20 cellular contexts compared by ENCODE assay signal in the genomic region with DNA sequence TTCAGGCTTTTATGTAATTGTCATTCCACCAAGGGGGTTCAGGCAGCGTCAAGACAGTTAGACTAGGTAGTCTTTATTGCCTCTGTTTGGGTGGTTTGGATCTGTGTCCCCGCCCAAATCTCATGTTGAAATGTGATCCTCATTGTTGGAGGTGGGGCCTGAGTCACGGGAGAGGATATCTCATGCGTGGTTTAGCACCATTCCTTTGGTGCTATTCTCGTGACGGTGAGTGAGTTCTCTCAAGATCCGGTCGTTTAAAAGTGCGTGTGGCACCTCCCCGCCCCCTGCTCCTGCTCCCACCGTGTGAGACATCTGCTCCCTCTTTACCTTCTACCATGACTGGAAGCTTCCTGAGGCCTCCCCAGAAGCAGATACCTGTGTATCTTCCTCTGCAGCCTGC. TPM values are rescaled to one million over a fixed set of nuclear protein-coding genes. Genes with fewer than 3 reads are reported as not detected.
"Had no signal": no experiment of that assay in that cellular context is flagged by ENCODE, and none has a peak within 500 bp of the region (broad histone marks: within the 10 kb centered on the region; RNA-seq: fewer than 3 reads in every experiment).

No MANE protein-coding gene starts in this region.

- DNase-seq: activated CD4-positive, alpha-beta T cell treated with anti-CD3 and anti-CD28 coated beads, Interleukin-2, amount 10 ng/mL, durations not matched to agents 7 days and 5 days; activated CD8-positive, alpha-beta memory T cell treated with anti-CD3 and anti-CD28 coated beads, Interleukin-2, amount 50 U/mL, for 48 hours; activated effector memory CD4-positive, alpha-beta T cell treated with anti-CD3 and anti-CD28 coated beads, Interleukin-2, amount 50 U/mL, for 16 hours; activated T-cell treated with anti-CD3 and anti-CD28 coated beads, Interleukin-2, amount 50 U/mL, for 48 hours; amniotic stem cell; head of caudate nucleus; left ventricle myocardium superior; mucosa of descending colon; naive thymus-derived CD4-positive, alpha-beta T cell; sigmoid colon; spleen; stimulated activated naive B cell treated with anti-CD40 and anti-IgM and Interleukin-4, amounts not matched to agents 10 μg/mL and 1 μg/mL and 100 μg/mL, for 72 hours; T-helper 1 cell; upper lobe of right lung had no signal

- H3K27ac Mint-ChIP-seq: activated CD4-positive, alpha-beta T cell treated with anti-CD3 and anti-CD28 coated beads, Interleukin-2, amount 10 ng/mL, durations not matched to agents 7 days and 5 days; activated naive CD4-positive, alpha-beta T cell treated with anti-CD3 and anti-CD28 coated beads, Interleukin-2, amount 50 U/mL, for 72 hours; memory B cell; naive thymus-derived CD4-positive, alpha-beta T cell; stimulated activated naive B cell treated with anti-CD40 and anti-IgM and Interleukin-4, amounts not matched to agents 10 μg/mL and 1 μg/mL and 100 μg/mL, for 72 hours had no signal

- H2AFZ ChIP-seq: parathyroid adenoma had no signal

- H3K4me1 ChIP-seq: parathyroid adenoma had no signal

- H3K9ac ChIP-seq: parathyroid adenoma had no signal

- ATAC-seq: activated CD4-positive, CD25-positive, alpha-beta regulatory T cell treated with anti-CD3 and anti-CD28 coated beads, Interleukin-2, amount 50 U/mL, for 24 hours; activated naive CD4-positive, alpha-beta T cell treated with anti-CD3 and anti-CD28 coated beads, Interleukin-2, amount 50 U/mL, for 72 hours; left ventricle myocardium superior; mucosa of descending colon; naive thymus-derived CD4-positive, alpha-beta T cell; stimulated activated naive B cell treated with anti-CD40 and anti-IgM and Interleukin-4, amounts not matched to agents 10 μg/mL and 1 μg/mL and 100 μg/mL, for 72 hours; upper lobe of right lung had no signal

- H3K9me3 ChIP-seq: mucosa of descending colon, sigmoid colon, thoracic aorta, upper lobe of right lung had no signal

- H3K27ac ChIP-seq: cardiac muscle cell, parathyroid adenoma, sigmoid colon, spleen, thoracic aorta, upper lobe of right lung had no signal

- H3K4me3 ChIP-seq: cardiac muscle cell, mucosa of descending colon, sigmoid colon, spleen, thoracic aorta, upper lobe of right lung had no signal

- H3K9me3 Mint-ChIP-seq: activated CD4-positive, alpha-beta T cell treated with anti-CD3 and anti-CD28 coated beads, Interleukin-2, amount 10 ng/mL, durations not matched to agents 7 days and 5 days had no signal

- H3K79me2 ChIP-seq: parathyroid adenoma had no signal

- H3K27me3 ChIP-seq: sigmoid colon, upper lobe of right lung had no signal

- H3K4me3 Mint-ChIP-seq: activated CD4-positive, alpha-beta T cell treated with anti-CD3 and anti-CD28 coated beads, Interleukin-2, amount 10 ng/mL, durations not matched to agents 7 days and 5 days; memory B cell; naive thymus-derived CD4-positive, alpha-beta T cell; stimulated activated naive B cell treated with anti-CD40 and anti-IgM and Interleukin-4, amounts not matched to agents 10 μg/mL and 1 μg/mL and 100 μg/mL, for 72 hours had no signal

- H3K36me3 Mint-ChIP-seq: memory B cell; stimulated activated naive B cell treated with anti-CD40 and anti-IgM and Interleukin-4, amounts not matched to agents 10 μg/mL and 1 μg/mL and 100 μg/mL, for 72 hours had no signal

- H3K36me3 ChIP-seq: cardiac muscle cell, sigmoid colon, spleen, thoracic aorta, upper lobe of right lung had no signal

RNA-seq across cellular contexts. Expression of gene FOXC1, which starts 51.3 kb away (rescaled TPM):
- total RNA-seq: activated CD4-positive, alpha-beta T cell treated with anti-CD3 and anti-CD28 coated beads, Interleukin-2, amount 10 ng/mL, durations not matched to agents 7 days and 5 days; naive thymus-derived CD4-positive, alpha-beta T cell had no signal
